ENCODE assay signal across 8 cellular contexts in the genomic region with DNA sequence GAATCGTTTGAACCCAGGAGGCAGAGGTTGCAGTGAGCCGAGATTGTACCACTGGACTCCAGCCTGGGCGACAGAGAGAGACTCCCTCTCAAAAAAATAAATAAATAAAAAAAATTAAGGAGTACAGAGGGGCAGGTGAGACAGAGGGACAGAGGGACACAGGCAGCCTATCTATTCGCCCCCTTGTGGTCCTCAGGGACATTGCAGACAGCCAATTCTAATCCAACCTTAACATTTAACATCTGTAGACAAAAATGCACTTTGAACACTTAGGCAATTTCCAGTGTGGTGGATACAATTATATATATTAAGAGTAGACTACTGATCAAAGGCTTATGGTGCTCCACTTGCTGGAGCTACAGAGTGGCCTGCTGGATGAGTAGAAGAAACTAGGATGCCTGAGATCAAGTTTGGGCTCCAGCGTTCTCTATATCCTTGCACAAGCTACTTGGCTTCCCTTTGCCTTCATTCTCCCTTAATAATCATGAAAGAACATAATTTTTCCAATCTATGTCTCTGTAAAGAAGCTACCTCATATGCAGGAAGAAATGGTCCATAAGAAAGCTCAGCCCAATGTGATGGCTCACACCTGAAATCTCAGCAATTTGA. TPM values are rescaled to one million over a fixed set of nuclear protein-coding genes. Genes with fewer than 3 reads are reported as not detected.
DNase-seq lines count a peak whose midpoint lies in the region; ATAC-seq and TF ChIP-seq lines count a peak whose summit lies in the region.

No MANE protein-coding gene starts in this region.

- no peaks in the 10 kb centered on the region for H3K79me2 ChIP-seq in DOHH2 (ENCODE audit: control insufficient read depth, low read length)

- no peak overlapping the region for H3K4me3 ChIP-seq in DOHH2 (ENCODE audit: low read length)
- no peak overlapping the region for H3K4me3 ChIP-seq in HFF-Myc (replicated peaks; ENCODE audit: low read depth, low read length)

- H3K4me1 ChIP-seq in DOHH2 (ENCODE audit: control insufficient read depth, low read length): peaks cover 4% of the 10 kb centered on the region

- H3K27ac ChIP-seq in DOHH2 (ENCODE audit: low read depth, low read length): no peak overlapping the region

- no peaks in the 10 kb centered on the region for H3K9me2 ChIP-seq in DOHH2 (replicated peaks; ENCODE audit: control insufficient read depth, low read length)

- ATAC-seq in left ventricle myocardium superior: peak; percentile 57
- no peak for ATAC-seq in HG03045 (IDR thresholded peaks at IDR 0.05; ENCODE audit: unreplicated experiment)

- H3K27me3 Mint-ChIP-seq in activated naive CD4-positive, alpha-beta T cell treated with anti-CD3 and anti-CD28 coated beads for 36 hours (ENCODE audit: low read depth): no peaks in the 10 kb centered on the region

- H3K4me1 Mint-ChIP-seq in activated naive CD4-positive, alpha-beta T cell treated with anti-CD3 and anti-CD28 coated beads for 36 hours (ENCODE audit: low read depth): no peaks in the 10 kb centered on the region

- H3K9me3 Mint-ChIP-seq in activated naive CD4-positive, alpha-beta T cell treated with anti-CD3 and anti-CD28 coated beads for 36 hours: no peaks in the 10 kb centered on the region

- H3F3A ChIP-seq in DOHH2 (ENCODE audit: control insufficient read depth, insufficient read depth): no peaks in the 10 kb centered on the region

- no peaks in the 10 kb centered on the region for H3K36me3 Mint-ChIP-seq in activated naive CD4-positive, alpha-beta T cell treated with anti-CD3 and anti-CD28 coated beads for 36 hours (ENCODE audit: low read depth)

- H3K27ac Mint-ChIP-seq in activated naive CD4-positive, alpha-beta T cell treated with anti-CD3 and anti-CD28 coated beads for 36 hours: no peak overlapping the region

- TF ChIP-seq CTCF in DOHH2 (IDR thresholded peaks at IDR 0.05; ENCODE audit: low read depth, low read length, poor library complexity, severe bottlenecking) (peak; percentile 61), HFF-Myc (IDR thresholded peaks at IDR 0.05; ENCODE audit: low read depth, low read length, missing control alignments) (peak; percentile 80)

- H3K4me3 Mint-ChIP-seq in activated naive CD4-positive, alpha-beta T cell treated with anti-CD3 and anti-CD28 coated beads for 36 hours: no peak overlapping the region

- DNase-seq in HFF-Myc (ENCODE audit: extremely low read depth, low read depth) (no peak), RPMI8226 (peak; percentile 11), left ventricle myocardium superior (no peak), ureter (ENCODE audit: low spot score) (no peak)
- DNase-seq in activated naive CD4-positive, alpha-beta T cell treated with anti-CD3 and anti-CD28 coated beads for 36 hours: peak; percentile 71
- DNase-seq in stimulated activated CD4-positive, alpha-beta T cell treated with anti-CD3 and anti-CD28 coated beads, Interleukin-1b, Interleukin-23, amount 100 ng/mL, for 48 hours: peak; percentile 36

- no peak overlapping the region for H3K4me2 ChIP-seq in DOHH2 (ENCODE audit: low read length)

- intact Hi-C loops in activated naive CD4-positive, alpha-beta T cell treated with anti-CD3 and anti-CD28 coated beads for 36 hours (cut with micrococcal nuclease): loop anchor here (1.0 to 5.0 kb wide), 8 partner anchors 16 to 294 kb away; a partner anchor contains a TSS
- intact Hi-C loops in left ventricle myocardium superior (cut with micrococcal nuclease): no loop called here

- CTCF ChIA-PET in activated naive CD4-positive, alpha-beta T cell treated with anti-CD3 and anti-CD28 coated beads for 36 hours (lab: Charles Lee): interaction anchor here (0.6 to 5.6 kb wide), 36 partner anchors 11 to 1319 kb away, joined by 3 to 43 read pairs (median 3); a partner anchor contains a TSS

- H3K9me3 ChIP-seq in DOHH2 (ENCODE audit: control insufficient read depth, insufficient read depth, low read length): no peaks in the 10 kb centered on the region

- no peaks in the 10 kb centered on the region for H4K20me1 ChIP-seq in DOHH2 (ENCODE audit: control insufficient read depth, insufficient read depth, low read depth, low read length)

- H3K36me3 ChIP-seq in DOHH2 (ENCODE audit: control insufficient read depth, low read length): no peaks in the 10 kb centered on the region

- H3K27me3 ChIP-seq in DOHH2 (ENCODE audit: control insufficient read depth, low read length): peaks cover 19% of the 10 kb centered on the region

RNA-seq across cellular contexts. Expression of a gene that starts 8.2 kb away (rescaled TPM):
- 10 to 100 TPM; 17.0 to 18.2 TPM for total RNA-seq in activated naive CD4-positive, alpha-beta T cell treated with anti-CD3 and anti-CD28 coated beads for 36 hours
- 9.8 TPM for total RNA-seq in left ventricle myocardium superior
- total RNA-seq in ureter: 27.9 TPM

RNA-seq across cellular contexts. Expression of a gene that starts 31.8 kb away (rescaled TPM):
- not detected for total RNA-seq in activated naive CD4-positive, alpha-beta T cell treated with anti-CD3 and anti-CD28 coated beads for 36 hours
- total RNA-seq in left ventricle myocardium superior (not detected), ureter (not detected)

Comparison
In these comparisons a context has a peak if more than half of its experiments do, and no peak if none do; other contexts are left out.
1. DNase-seq: peak in RPMI8226 (single experiment), activated naive CD4-positive, alpha-beta T cell treated with anti-CD3 and anti-CD28 coated beads for 36 hours (single experiment) and stimulated activated CD4-positive, alpha-beta T cell treated with anti-CD3 and anti-CD28 coated beads, Interleukin-1b, Interleukin-23, amount 100 ng/mL, for 48 hours (single experiment); none in HFF-Myc (single experiment), left ventricle myocardium superior (single experiment) and ureter (single experiment).